In genomic region chr5:53438079-53438478, GRCh38 we compare ENCODE assay signal across 30 cellular contexts. TPM values are rescaled to one million over a fixed set of nuclear protein-coding genes. Genes with fewer than 3 reads are reported as not detected.
"Had no signal": no experiment of that assay in that cellular context is flagged by ENCODE, and none has a peak within 500 bp of the region (broad histone marks: within the 10 kb centered on the region; RNA-seq: fewer than 3 reads in every experiment).

No MANE protein-coding gene starts in this region.

- DNase-seq: activated CD4-positive, alpha-beta T cell treated with anti-CD3 and anti-CD28 coated beads for 36 hours; activated CD4-positive, alpha-beta T cell treated with anti-CD3 and anti-CD28 coated beads, Interleukin-2, amount 10 ng/mL, durations not matched to agents 7 days and 5 days; activated CD4-positive, alpha-beta T cell treated with anti-CD3 and anti-CD28 coated beads, Interleukin-2, amount 50 U/mL, for 48 hours; activated CD8-positive, alpha-beta T cell treated with anti-CD3 and anti-CD28 coated beads, Interleukin-2, amount 10 ng/mL, durations not matched to agents 7 days and 5 days; activated gamma-delta T cell; activated naive CD4-positive, alpha-beta T cell treated with anti-CD3 and anti-CD28 coated beads for 36 hours; activated T-cell treated with anti-CD3 and anti-CD28 coated beads, Interleukin-2, amount 50 U/mL, for 24 hours; adrenal gland; body of pancreas; caudate nucleus; cerebellar nuclear complex; NCI-H1092; NCI-H1436 treated with DMSO at 0.1 percent for 48 hours; NCI-H1694 treated with DMSO at 0.1 percent for 48 hours; NCI-H2029; NCI-H510A; NCI-H526; NCI-H748 treated with DMSO at 0.1 percent for 48 hours; SHP77 treated with DMSO at 0.1 percent for 48 hours; T1000 had no signal

- H3K4me2 ChIP-seq: KMS-11 had no signal

- ATAC-seq: activated CD4-positive, alpha-beta T cell treated with anti-CD3 and anti-CD28 coated beads for 36 hours; activated CD4-positive, CD25-positive, alpha-beta regulatory T cell treated with anti-CD3 and anti-CD28 coated beads, Interleukin-2, amount 50 U/mL, for 24 hours; activated CD8-positive, alpha-beta T cell treated with anti-CD3 and anti-CD28 coated beads, Interleukin-2, amount 10 ng/mL, durations not matched to agents 7 days and 5 days; activated naive CD4-positive, alpha-beta T cell treated with anti-CD3 and anti-CD28 coated beads, Interleukin-2, amount 50 U/mL, for 72 hours; body of pancreas; WTC11 had no signal

- H3K36me3 ChIP-seq: adrenal gland had no signal

- H3K9me3 ChIP-seq: adrenal gland, body of pancreas had no signal

- H3K9ac ChIP-seq: KMS-11 had no signal

- H3K27ac ChIP-seq: adrenal gland, body of pancreas, KMS-11 had no signal

- FAIRE-seq: bronchial epithelial cell, TTC549 had no signal

- H3K4me3 ChIP-seq: adrenal gland, body of pancreas had no signal

- H3K27me3 ChIP-seq: adrenal gland, body of pancreas had no signal

RNA-seq across cellular contexts. Expression of gene FST, which starts 42.4 kb away (rescaled TPM):
- total RNA-seq: activated CD4-positive, alpha-beta T cell treated with anti-CD3 and anti-CD28 coated beads, Interleukin-2, amount 10 ng/mL, durations not matched to agents 7 days and 5 days; activated CD8-positive, alpha-beta T cell treated with anti-CD3 and anti-CD28 coated beads, Interleukin-2, amount 10 ng/mL, durations not matched to agents 7 days and 5 days; activated T-helper 2 cell treated with anti-CD3 and anti-CD28 coated beads, Interferon-gamma antibody, Interleukin-2, Interleukin-4, amounts not matched to agents 10 μg/mL and 5 μg/mL and 100 μg/mL, durations not matched to agents 14 hours and 24 hours and 36 hours; OCI-LY7; T-helper 1 cell treated with Interleukin-12 subunit alpha and Interleukin-12 subunit beta and Interleukin-4 antibody, amounts not matched to agents 30 ng/mL and 1 ng/mL, for 36 hours; T-helper 2 cell treated with Interferon-gamma antibody and Interleukin-4, amounts not matched to agents 100 ng/mL and 5 ng/mL, for 36 hours had no signal
